ENCODE assay signal across 22 cellular contexts in the genomic region with DNA sequence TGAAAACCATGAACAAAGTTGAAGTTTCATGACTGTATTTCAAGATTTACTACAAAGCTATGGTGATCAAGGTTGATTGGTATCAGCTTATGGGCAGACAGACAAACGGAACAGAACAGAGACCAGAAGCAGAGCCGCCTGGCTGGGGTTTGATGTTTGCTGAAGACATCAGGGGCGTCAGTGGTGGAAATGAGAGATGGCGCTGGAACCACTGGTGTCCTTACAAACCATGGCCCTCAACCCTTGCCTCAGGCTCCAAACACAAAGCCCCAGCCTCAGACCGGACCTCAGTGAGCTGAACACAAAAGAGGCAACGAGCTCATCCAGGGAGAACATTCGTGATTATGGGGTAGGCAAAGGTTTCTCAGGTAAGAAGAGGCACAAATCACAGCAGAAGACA.
"Had no signal": no experiment of that assay in that cellular context is flagged by ENCODE, and none has a peak within 500 bp of the region (broad histone marks: within the 10 kb centered on the region; RNA-seq: fewer than 3 reads in every experiment).

No MANE protein-coding gene starts in this region.

- H3K4me3 ChIP-seq: breast epithelium, dorsolateral prefrontal cortex, gastroesophageal sphincter, lower lobe of right lung, mucosa of descending colon, transverse colon, uterus had no signal

- ATAC-seq: activated CD8-positive, alpha-beta memory T cell treated with anti-CD3 and anti-CD28 coated beads, Interleukin-2, amount 10 ng/mL, durations not matched to agents 7 days and 5 days; activated CD8-positive, alpha-beta T cell treated with anti-CD3 and anti-CD28 coated beads for 36 hours; activated naive CD4-positive, alpha-beta T cell treated with anti-CD3 and anti-CD28 coated beads, Interleukin-2, amount 50 U/mL, for 72 hours; activated T-cell treated with anti-CD3 and anti-CD28 coated beads, Interleukin-2, amount 50 U/mL, for 72 hours; effector memory CD8-positive, alpha-beta T cell; gastroesophageal sphincter; left colon; lower lobe of right lung; mucosa of descending colon; natural killer cell treated with Interleukin-12 subunit alpha and Interleukin-12 subunit beta and Interleukin-15 and Interleukin-18, amount 100 ng/mL, for 72 hours; right cardiac atrium had no signal

- H3K27ac ChIP-seq: breast epithelium, dorsolateral prefrontal cortex, gastroesophageal sphincter, lower lobe of right lung, transverse colon, uterus had no signal

- H3K27me3 ChIP-seq: breast epithelium, dorsolateral prefrontal cortex, gastroesophageal sphincter, transverse colon, uterus had no signal

- DNase-seq: activated CD4-positive, alpha-beta T cell treated with anti-CD3 and anti-CD28 coated beads, Interleukin-2, amount 50 U/mL, for 1 hour; activated CD4-positive, CD25-positive, alpha-beta regulatory T cell treated with anti-CD3 and anti-CD28 coated beads, Interleukin-2, amount 50 U/mL, for 72 hours; activated CD8-positive, alpha-beta memory T cell treated with anti-CD3 and anti-CD28 coated beads, Interleukin-2, amount 10 ng/mL, durations not matched to agents 7 days and 5 days; activated CD8-positive, alpha-beta T cell treated with anti-CD3 and anti-CD28 coated beads for 36 hours; activated naive CD4-positive, alpha-beta T cell; activated T-cell treated with anti-CD3 and anti-CD28 coated beads for 4 hours; activated T-cell treated with anti-CD3 and anti-CD28 coated beads, Interleukin-2, amount 50 U/mL, for 72 hours; effector memory CD8-positive, alpha-beta T cell; hippocampal formation; left colon; lower lobe of right lung; mesendoderm; mucosa of descending colon; stimulated activated naive CD4-positive, alpha-beta T cell treated with Interleukin-2 at 50 U/mL for 16 hours; transverse colon; uterus had no signal

- H3K9me3 ChIP-seq: breast epithelium, gastroesophageal sphincter, lower lobe of right lung, mucosa of descending colon, transverse colon, uterus had no signal

- H3K4me1 ChIP-seq: breast epithelium, uterus had no signal

- H3K36me3 ChIP-seq: breast epithelium, gastroesophageal sphincter, lower lobe of right lung, transverse colon, uterus had no signal
